In the genomic region with DNA sequence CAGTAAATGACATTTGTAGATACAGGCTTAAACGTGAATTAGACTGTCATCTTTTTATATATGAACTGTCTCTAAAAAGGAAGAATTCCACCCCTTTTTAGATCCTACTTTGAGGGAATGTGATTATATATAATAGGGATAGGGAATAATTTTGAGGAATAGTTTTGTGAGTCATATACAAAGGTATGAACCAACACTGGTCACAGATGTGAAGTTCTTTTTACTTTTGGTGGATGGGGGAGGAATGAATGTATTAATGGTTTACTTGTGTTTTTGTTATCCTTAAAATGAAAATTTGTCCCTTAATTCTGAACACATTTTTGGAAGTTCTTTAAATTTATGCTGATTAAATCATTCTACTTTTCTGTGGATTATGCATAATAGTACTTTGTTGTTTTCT, we compare ENCODE assay signal across 1 cellular context.
TF ChIP-seq lines count a peak whose summit lies in the region.

No MANE protein-coding gene starts in this region.

TF ChIP-seq in IMR-90, 13 proteins besides CTCF, POLR2A, EP300 and RAD21 (continued from another document):
- TF ChIP-seq SMC3 (IDR thresholded peaks at IDR 0.05; ENCODE audit: low read depth, low read length) = no peak
- TF ChIP-seq MXI1 (IDR thresholded peaks at IDR 0.05; ENCODE audit: borderline replicate concordance, low read depth, low read length) = no peak
- TF ChIP-seq MAFK (IDR thresholded peaks at IDR 0.05; ENCODE audit: low read depth, low read length) = no peak
- TF ChIP-seq FOS (IDR thresholded peaks at IDR 0.05; ENCODE audit: low read depth, low read length) = no peak
- no peak for TF ChIP-seq RCOR1 (IDR thresholded peaks at IDR 0.05; ENCODE audit: insufficient replicate concordance, low read length)
- no peak for TF ChIP-seq RFX5 (IDR thresholded peaks at IDR 0.05; ENCODE audit: low read depth, low read length)
- TF ChIP-seq BHLHE40 (IDR thresholded peaks at IDR 0.05; ENCODE audit: low read depth, low read length) = no peak
